Comparison of ENCODE assay signal across 8 cellular contexts in the genomic region with DNA sequence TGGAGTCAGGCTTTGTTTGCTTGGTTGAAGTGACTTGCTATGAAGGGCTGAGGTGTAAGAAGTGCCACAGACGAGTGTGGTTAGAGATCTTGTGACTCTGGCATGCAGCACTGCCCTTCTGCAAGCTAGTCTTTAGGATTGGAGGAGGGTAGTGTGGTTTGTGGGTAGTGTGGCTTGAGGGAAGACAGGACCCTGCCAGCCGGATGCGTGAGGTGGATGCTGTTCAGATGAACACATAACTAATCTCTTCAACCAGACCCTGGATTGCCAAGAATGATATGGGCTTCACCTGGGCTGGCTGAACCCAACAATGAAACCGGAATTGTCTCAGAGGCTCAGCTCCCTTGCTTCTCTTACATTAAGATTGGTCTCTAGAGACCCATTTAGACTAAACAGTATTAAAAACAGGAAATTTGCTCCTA. TPM values are rescaled to one million over a fixed set of nuclear protein-coding genes. Genes with fewer than 3 reads are reported as not detected.
DNase-seq lines count a peak whose midpoint lies in the region; ATAC-seq and TF ChIP-seq lines count a peak whose summit lies in the region.

No MANE protein-coding gene starts in this region.

- no peaks in the 10 kb centered on the region for H3K36me3 Mint-ChIP-seq in activated T-cell treated with anti-CD3 and anti-CD28 coated beads, Interleukin-2, amount 50 U/mL, for 4 hours (ENCODE audit: insufficient read depth)
- peaks cover 0 to 18% (median 0%) of the 10 kb centered on the region in 5 donors for H3K36me3 Mint-ChIP-seq in naive thymus-derived CD4-positive, alpha-beta T cell

- H3K27me3 ChIP-seq in naive thymus-derived CD4-positive, alpha-beta T cell (ENCODE audit: control insufficient read depth in 2 of 2, insufficient read depth in 2 of 2, low read length in 2 of 2), result no peaks in the 10 kb centered on the region

- H3K4me1 Mint-ChIP-seq in activated T-cell treated with anti-CD3 and anti-CD28 coated beads, Interleukin-2, amount 50 U/mL, for 4 hours (ENCODE audit: low read depth), result peaks cover 44% of the 10 kb centered on the region
- H3K4me1 Mint-ChIP-seq in naive thymus-derived CD4-positive, alpha-beta T cell, result peaks cover 38 to 62% (median 48%) of the 10 kb centered on the region in 7 donors

- intact Hi-C loops in naive thymus-derived CD4-positive, alpha-beta T cell (cut with micrococcal nuclease), result loop anchor here (1.0 to 10.0 kb wide), 4 partner anchors 27 to 63 kb away; a partner anchor contains a TSS

- H3K4me3 Mint-ChIP-seq in activated T-cell treated with anti-CD3 and anti-CD28 coated beads, Interleukin-2, amount 50 U/mL, for 4 hours, result peak overlapping the region; percentile 20
- H3K4me3 Mint-ChIP-seq in naive thymus-derived CD4-positive, alpha-beta T cell, result peak overlapping the region; percentile 35 to 85 (median 71)

- POLR2A ChIA-PET in naive thymus-derived CD4-positive, alpha-beta T cell (lab: Charles Lee), result interaction anchor here (0.8 to 1.5 kb wide), 2 partner anchors 25 to 27 kb away, joined by 3 to 4 read pairs; no protein-coding TSS in a partner anchor

- H3K27ac ChIP-seq in naive thymus-derived CD4-positive, alpha-beta T cell (ENCODE audit: low read depth, low read length), result no peak overlapping the region

- H3K9me3 ChIP-seq in naive thymus-derived CD4-positive, alpha-beta T cell (ENCODE audit: control insufficient read depth in 2 of 3, low read length in 3 of 3), result no peaks in the 10 kb centered on the region

- peak overlapping the region; percentile 11 to 83 (median 64) for H3K27ac Mint-ChIP-seq in naive thymus-derived CD4-positive, alpha-beta T cell

- TF ChIP-seq CTCF in omental fat pad (IDR thresholded peaks at IDR 0.05), result no peak

- no peak overlapping the region for H3K4me3 ChIP-seq in naive thymus-derived CD4-positive, alpha-beta T cell (ENCODE audit: low read length)

- ATAC-seq in activated T-cell treated with anti-CD3 and anti-CD28 coated beads, Interleukin-2, amount 50 U/mL, for 4 hours, result peak; percentile 61
- ATAC-seq in naive thymus-derived CD4-positive, alpha-beta T cell, result peak; percentile 85
- no peak for ATAC-seq in omental fat pad (ENCODE audit: low FRiP score)

- H3K27me3 Mint-ChIP-seq in activated T-cell treated with anti-CD3 and anti-CD28 coated beads, Interleukin-2, amount 50 U/mL, for 4 hours (ENCODE audit: low read depth), result no peaks in the 10 kb centered on the region
- H3K27me3 Mint-ChIP-seq in naive thymus-derived CD4-positive, alpha-beta T cell, result no peaks in the 10 kb centered on the region

- CTCF ChIA-PET in naive thymus-derived CD4-positive, alpha-beta T cell (lab: Charles Lee), result interaction anchor here (0.6 kb wide), 1 partner anchor 52 kb away, joined by 3 read pairs; no protein-coding TSS in a partner anchor

- H3K9me3 Mint-ChIP-seq in activated T-cell treated with anti-CD3 and anti-CD28 coated beads, Interleukin-2, amount 50 U/mL, for 4 hours, result no peaks in the 10 kb centered on the region
- peaks cover 0 to 1% (median 0%) of the 10 kb centered on the region in 11 donors for H3K9me3 Mint-ChIP-seq in naive thymus-derived CD4-positive, alpha-beta T cell

- DNase-seq in activated T-cell treated with anti-CD3 and anti-CD28 coated beads for 1 hour (ENCODE audit: low read depth), result peak; percentile 11
- no peak for DNase-seq in activated T-cell treated with anti-CD3 and anti-CD28 coated beads for 4 hours
- peak; percentile 92 for DNase-seq in MV-4-11 (lab: John Stamatoyannopoulos, UW)
- no peak for DNase-seq in activated T-cell treated with anti-CD3 and anti-CD28 coated beads, Interleukin-2, amount 50 U/mL, for 4 hours
- DNase-seq in naive thymus-derived CD4-positive, alpha-beta T cell, result peak in 5 of 9 donors; percentile 7 to 51 (median 9)
- no peak for DNase-seq in NCI-H1092 (lab: John Stamatoyannopoulos, UW)
- DNase-seq in omental fat pad (ENCODE audit: low spot score), result no peak
- no peak for DNase-seq in NCI-H82 treated with DMSO at 0.1 percent for 48 hours (lab: John Stamatoyannopoulos, UW; ENCODE audit: unreplicated experiment)

- H3K4me1 ChIP-seq in naive thymus-derived CD4-positive, alpha-beta T cell (ENCODE audit: control insufficient read depth in 2 of 2, insufficient read depth in 2 of 2, low read length in 2 of 2), result peaks cover 14 to 38% of the 10 kb centered on the region in 2 donors

- H3K36me3 ChIP-seq in naive thymus-derived CD4-positive, alpha-beta T cell (ENCODE audit: control insufficient read depth in 2 of 3, insufficient read depth in 3 of 3, low read length in 3 of 3), result no peaks in the 10 kb centered on the region

RNA-seq across cellular contexts. Expression of a gene that starts 32.7 kb away (rescaled TPM):
- total RNA-seq in activated T-cell treated with anti-CD3 and anti-CD28 coated beads, Interleukin-2, amount 50 U/mL, for 4 hours, result 1 to 10 TPM; 1.9 to 3.6 (median 3.0) TPM
- 10 to 100 TPM in 1 of 5 experiments, 1 to 10 TPM in 4; 2.4 to 10.5 (median 4.5) TPM for total RNA-seq in naive thymus-derived CD4-positive, alpha-beta T cell
- polyA plus RNA-seq in naive thymus-derived CD4-positive, alpha-beta T cell, result under 1 TPM; 0.13 to 0.87 TPM
- total RNA-seq in omental fat pad, result 10 to 100 TPM; 16.5 to 77.1 (median 20.7) TPM

RNA-seq across cellular contexts. Expression of a gene that starts 59.5 kb away (rescaled TPM):
- 10 to 100 TPM; 41.6 to 48.8 (median 44.4) TPM for total RNA-seq in activated T-cell treated with anti-CD3 and anti-CD28 coated beads, Interleukin-2, amount 50 U/mL, for 4 hours
- 10 to 100 TPM; 12.0 to 35.4 (median 16.8) TPM for total RNA-seq in naive thymus-derived CD4-positive, alpha-beta T cell
- 10 to 100 TPM; 30.9 to 31.9 TPM for polyA plus RNA-seq in naive thymus-derived CD4-positive, alpha-beta T cell
- 10 to 100 TPM; 24.6 to 41.9 (median 28.6) TPM for total RNA-seq in omental fat pad

RNA-seq across cellular contexts. Expression of a gene that starts 59.5 kb away (rescaled TPM):
- 10 to 100 TPM; 13.6 to 17.0 (median 15.8) TPM for total RNA-seq in activated T-cell treated with anti-CD3 and anti-CD28 coated beads, Interleukin-2, amount 50 U/mL, for 4 hours
- total RNA-seq in naive thymus-derived CD4-positive, alpha-beta T cell, result 10 to 100 TPM; 15.4 to 37.1 (median 18.0) TPM
- polyA plus RNA-seq in naive thymus-derived CD4-positive, alpha-beta T cell, result 1 to 10 TPM; 4.5 to 4.8 TPM
- total RNA-seq in omental fat pad, result 10 to 100 TPM; 12.1 to 26.6 (median 19.3) TPM

Comparison
In these comparisons a context has a peak if more than half of its experiments do, and no peak if none do; other contexts are left out.
1. DNase-seq: peak in activated T-cell treated with anti-CD3 and anti-CD28 coated beads for 1 hour (single experiment), MV-4-11 (single experiment) and naive thymus-derived CD4-positive, alpha-beta T cell (5 of 9); none in activated T-cell treated with anti-CD3 and anti-CD28 coated beads for 4 hours (single experiment), activated T-cell treated with anti-CD3 and anti-CD28 coated beads, Interleukin-2, amount 50 U/mL, for 4 hours (single experiment), NCI-H1092 (single experiment), omental fat pad (single experiment) and NCI-H82 treated with DMSO at 0.1 percent for 48 hours (single experiment).